8 cellular contexts compared by ENCODE assay signal in the genomic region with DNA sequence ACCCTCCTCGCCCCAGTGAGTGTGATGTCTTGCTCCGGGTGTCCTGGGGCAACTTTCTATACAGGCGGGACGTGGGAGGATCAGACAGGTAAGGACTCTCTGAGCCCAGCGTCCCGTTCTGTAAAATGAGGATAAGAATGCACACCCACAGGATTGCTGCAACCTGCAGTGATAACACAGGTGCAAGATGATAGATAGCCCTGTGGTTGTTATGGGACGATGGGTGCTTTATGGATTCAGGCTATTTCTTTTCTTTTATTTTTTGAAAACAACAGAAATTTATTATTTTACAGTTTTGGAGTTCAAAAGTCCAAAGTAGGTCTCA. TPM values are rescaled to one million over a fixed set of nuclear protein-coding genes. Genes with fewer than 3 reads are reported as not detected.
A peak's percentile ranks its signal among the peaks of the same experiment; 100 is the strongest.
DNase-seq lines count a peak whose midpoint lies in the region; ATAC-seq and TF ChIP-seq lines count a peak whose summit lies in the region.

No MANE protein-coding gene starts in this region.

- intact Hi-C loops in left ventricle myocardium inferior (cut with micrococcal nuclease): no loop called here
- intact Hi-C loops in left cardiac atrium (cut with DNase I): no loop called here
- intact Hi-C loops in lower lobe of right lung (cut with DNase I): no loop called here

- no peak overlapping the region for H3K27ac Mint-ChIP-seq in activated naive CD8-positive, alpha-beta T cell treated with anti-CD3 and anti-CD28 coated beads, Interleukin-2, amount 50 U/mL, for 24 hours

- peaks cover 9% of the 10 kb centered on the region for H3K4me1 Mint-ChIP-seq in activated naive CD8-positive, alpha-beta T cell treated with anti-CD3 and anti-CD28 coated beads, Interleukin-2, amount 50 U/mL, for 24 hours

- CTCF ChIA-PET in GM10248 (lab: Yijun Ruan, JAX): no interaction called here

- TF ChIP-seq CTCF in left ventricle myocardium inferior (IDR thresholded peaks at IDR 0.05; ENCODE audit: borderline replicate concordance) (no peak), lower lobe of right lung (IDR thresholded peaks at IDR 0.05) (no peak), GM10248 (IDR thresholded peaks at IDR 0.05; ENCODE audit: control extremely low read depth, extremely low read depth, low read depth, missing control alignments) (no peak)

- peak overlapping the region; percentile 82 for H3K4me3 Mint-ChIP-seq in activated naive CD8-positive, alpha-beta T cell treated with anti-CD3 and anti-CD28 coated beads, Interleukin-2, amount 50 U/mL, for 24 hours

- H3K36me3 ChIP-seq in left ventricle myocardium inferior (no peaks in the 10 kb centered on the region), lower lobe of right lung (no peaks in the 10 kb centered on the region)

- H3K27me3 Mint-ChIP-seq in activated naive CD8-positive, alpha-beta T cell treated with anti-CD3 and anti-CD28 coated beads, Interleukin-2, amount 50 U/mL, for 24 hours: peaks cover 4% of the 10 kb centered on the region

- H3K9me3 ChIP-seq in left ventricle myocardium inferior (replicated peaks) (no peaks in the 10 kb centered on the region), lower lobe of right lung (no peaks in the 10 kb centered on the region)

- POLR2A ChIA-PET in GM10248 (lab: Yijun Ruan, JAX): no interaction called here

- H3K27ac ChIP-seq in left ventricle myocardium inferior (replicated peaks): peak overlapping the region; percentile 40
- H3K27ac ChIP-seq in lower lobe of right lung: peak overlapping the region; percentile 60

- H3K4me1 ChIP-seq in left ventricle myocardium inferior (no peaks in the 10 kb centered on the region), lower lobe of right lung (no peaks in the 10 kb centered on the region)

- peak overlapping the region; percentile 63 for H3K4me3 ChIP-seq in left ventricle myocardium inferior
- peak overlapping the region; percentile 52 for H3K4me3 ChIP-seq in lower lobe of right lung

- DNase-seq in left ventricle myocardium inferior (no peak), left cardiac atrium (no peak), lower lobe of right lung (no peak), DMS79 treated with DMSO at 0.1 percent for 48 hours (lab: John Stamatoyannopoulos, UW) (no peak), GDM1 (lab: John Stamatoyannopoulos, UW) (no peak), NCI-H128 (lab: John Stamatoyannopoulos, UW; ENCODE audit: unreplicated experiment) (no peak), GM10248 (ENCODE audit: extremely low spot score) (no peak)
- DNase-seq in activated naive CD8-positive, alpha-beta T cell treated with anti-CD3 and anti-CD28 coated beads, Interleukin-2, amount 50 U/mL, for 24 hours: no peak

- H3K36me3 Mint-ChIP-seq in activated naive CD8-positive, alpha-beta T cell treated with anti-CD3 and anti-CD28 coated beads, Interleukin-2, amount 50 U/mL, for 24 hours (ENCODE audit: low read depth): peaks cover 3% of the 10 kb centered on the region

- H3K27me3 ChIP-seq in left ventricle myocardium inferior (ENCODE audit: low read depth) (no peaks in the 10 kb centered on the region), lower lobe of right lung (ENCODE audit: low read depth) (no peaks in the 10 kb centered on the region)

- no peaks in the 10 kb centered on the region for H3K9me3 Mint-ChIP-seq in activated naive CD8-positive, alpha-beta T cell treated with anti-CD3 and anti-CD28 coated beads, Interleukin-2, amount 50 U/mL, for 24 hours

- ATAC-seq in left cardiac atrium (no peak), lower lobe of right lung (peak; percentile 17 to 64)
- ATAC-seq in activated naive CD8-positive, alpha-beta T cell treated with anti-CD3 and anti-CD28 coated beads, Interleukin-2, amount 50 U/mL, for 24 hours: no peak

RNA-seq across cellular contexts. Expression of a gene that starts 28.6 kb away (rescaled TPM):
- total RNA-seq in left ventricle myocardium inferior (161 TPM), left cardiac atrium (100 to 1,000 TPM; 147 to 168 TPM), lower lobe of right lung (93.9 TPM)

RNA-seq across cellular contexts. Expression of a gene that starts 48.7 kb away (rescaled TPM):
- total RNA-seq in left ventricle myocardium inferior (23.7 TPM), left cardiac atrium (10 to 100 TPM; 28.6 to 42.1 TPM), lower lobe of right lung (34.6 TPM)

Comparison
In these comparisons a context has a peak if more than half of its experiments do, and no peak if none do; other contexts are left out.
1. ATAC-seq: peak in lower lobe of right lung (2 of 2); none in left cardiac atrium (0 of 2) and activated naive CD8-positive, alpha-beta T cell treated with anti-CD3 and anti-CD28 coated beads, Interleukin-2, amount 50 U/mL, for 24 hours (single experiment).